24 cellular contexts compared by ENCODE assay signal in genomic region chr7:131972251-131972650, GRCh38.
"Had no signal": no experiment of that assay in that cellular context is flagged by ENCODE, and none has a peak within 500 bp of the region (broad histone marks: within the 10 kb centered on the region; RNA-seq: fewer than 3 reads in every experiment).

No MANE protein-coding gene starts in this region.

- H3K27ac ChIP-seq: coronary artery, dorsolateral prefrontal cortex, epithelial cell of prostate, esophagus squamous epithelium, gastrocnemius medialis, heart right ventricle, left lung, lower lobe of right lung had no signal

- H3K4me1 ChIP-seq: esophagus squamous epithelium, gastrocnemius medialis, heart right ventricle, left lung, lower lobe of right lung had no signal

- H3K36me3 ChIP-seq: esophagus squamous epithelium, gastrocnemius medialis, heart right ventricle, left lung, lower lobe of right lung had no signal

- H3K4me1 Mint-ChIP-seq: mesothelial cell of epicardium, naive B cell had no signal

- DNase-seq: dermis blood vessel endothelial cell; dorsolateral prefrontal cortex; effector CD4-positive, alpha-beta T cell; effector memory CD4-positive, alpha-beta T cell; erythroblast; esophagus squamous epithelium; foreskin fibroblast; foreskin melanocyte; gastrocnemius medialis; glutamatergic neuron; head of caudate nucleus; heart right ventricle; hippocampal formation; left cardiac atrium; left lung; left ventricle myocardium superior; lower lobe of right lung; mesenchymal stem cell; mucosa of descending colon; naive B cell had no signal

- H3K27ac Mint-ChIP-seq: mesothelial cell of epicardium, naive B cell had no signal

- H3K36me3 Mint-ChIP-seq: mesothelial cell of epicardium, naive B cell had no signal

- H3K4me3 ChIP-seq: coronary artery, dorsolateral prefrontal cortex, esophagus squamous epithelium, gastrocnemius medialis, heart right ventricle, left lung, lower lobe of right lung, mucosa of descending colon had no signal

- H3K27me3 ChIP-seq: dorsolateral prefrontal cortex, esophagus squamous epithelium, gastrocnemius medialis, left lung had no signal

- H3K9me3 ChIP-seq: esophagus squamous epithelium, gastrocnemius medialis, left lung, lower lobe of right lung, mucosa of descending colon had no signal

- H3K9me3 Mint-ChIP-seq: mesothelial cell of epicardium had no signal

- ATAC-seq: esophagus mucosa, gastrocnemius medialis, heart right ventricle, left cardiac atrium, left lung, left ventricle myocardium superior, lower lobe of right lung, mucosa of descending colon had no signal

- H3K4me3 Mint-ChIP-seq: mesothelial cell of epicardium, naive B cell had no signal
